1 cellular context compared by ENCODE assay signal in genomic region chr4:164482092-164482404, GRCh38.
TF ChIP-seq lines count a peak whose summit lies in the region.

No MANE protein-coding gene starts in this region.

TF ChIP-seq in GM23338, 12 proteins besides CTCF, POLR2A, EP300 and RAD21 (continued from another document):
- TF ChIP-seq EZH2phosphoT487 (IDR thresholded peaks at IDR 0.05; ENCODE audit: unreplicated experiment) (no peak), EZH2 (IDR thresholded peaks at IDR 0.05; ENCODE audit: low read depth, unreplicated experiment) (no peak), ZNF462 (CRISPR knock-in tag; IDR thresholded peaks at IDR 0.05) (no peak), POLR2AphosphoS5 (IDR thresholded peaks at IDR 0.05; ENCODE audit: low read depth) (no peak), ETS1 (IDR thresholded peaks at IDR 0.05) (no peak), JUNB (IDR thresholded peaks at IDR 0.05; ENCODE audit: unreplicated experiment) (no peak), ZNF331 (CRISPR knock-in tag; IDR thresholded peaks at IDR 0.05; ENCODE audit: low read depth) (no peak)
TF ChIP-seq in GM23338: peak in this region for 0.
